1 cellular context compared by ENCODE assay signal in the genomic region with DNA sequence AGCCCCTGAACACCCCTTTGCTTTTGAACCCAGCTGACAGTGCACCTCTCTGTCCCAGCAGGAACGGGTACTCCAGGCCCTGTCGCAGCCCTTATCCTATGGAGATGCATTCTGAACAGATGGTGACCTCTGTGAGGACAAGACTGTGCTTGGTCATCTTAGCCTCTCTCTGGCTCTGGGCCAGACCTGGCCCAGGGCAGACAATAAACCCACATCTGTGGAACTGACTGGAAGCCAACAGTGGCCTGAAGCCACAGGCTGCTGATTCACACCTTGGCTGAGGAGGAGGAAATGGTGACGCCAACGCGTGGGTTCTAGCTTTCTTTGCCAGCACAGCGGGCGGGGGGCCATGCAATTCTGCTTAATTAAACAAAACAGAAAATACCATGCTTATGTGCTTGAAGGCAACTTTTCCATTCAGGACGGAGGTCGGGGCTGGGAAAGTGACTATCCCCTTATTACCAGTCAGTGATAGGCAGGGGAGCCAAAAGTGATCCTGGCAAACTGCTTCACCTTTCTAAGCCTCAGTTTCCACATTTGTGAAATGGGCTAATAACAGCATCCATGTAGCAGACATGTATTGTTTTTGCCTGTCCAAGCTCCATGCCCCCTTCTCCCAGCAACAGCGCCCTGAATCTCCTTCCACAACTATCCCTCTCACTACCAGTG.
A peak's percentile ranks its signal among the peaks of the same experiment; 100 is the strongest.
TF ChIP-seq lines count a peak whose summit lies in the region.

No MANE protein-coding gene starts in this region.

TF ChIP-seq in K562, 482 proteins besides CTCF, POLR2A, EP300 and RAD21 (continued from another document and continues in another):
- TF ChIP-seq ZNF583 (CRISPR knock-in tag; IDR thresholded peaks at IDR 0.05) (peak; percentile 46; the same call in 1 of the 2 replicates), STAG1 (CRISPR knock-in tag; IDR thresholded peaks at IDR 0.05; ENCODE audit: borderline replicate concordance) (no peak), RBM25 (IDR thresholded peaks at IDR 0.05; ENCODE audit: low read depth, low read length, severe bottlenecking) (peak; percentile 51), CBX5 (IDR thresholded peaks at IDR 0.05; ENCODE audit: borderline replicate concordance, low read depth) (no peak), ZNF717 (CRISPR knock-in tag; IDR thresholded peaks at IDR 0.05) (no peak), RBM17 (IDR thresholded peaks at IDR 0.05; ENCODE audit: borderline replicate concordance, low read depth, low read length) (no peak), ZEB2 (IDR thresholded peaks at IDR 0.05) (peak; percentile 44; the same call in 1 of the 2 replicates), MTA3 (IDR thresholded peaks at IDR 0.05; ENCODE audit: borderline replicate concordance) (0 out of 2 replicates have a peak, but pooled peaks have one; percentile 37), CHD1 (IDR thresholded peaks at IDR 0.05; ENCODE audit: low read length) (no peak), PCBP1 (IDR thresholded peaks at IDR 0.05; ENCODE audit: low read depth, low read length, poor library complexity, severe bottlenecking) (no peak), POLR2H (tag; IDR thresholded peaks at IDR 0.05; ENCODE audit: low read depth) (no peak), POLR2AphosphoS2 (IDR thresholded peaks at IDR 0.05; ENCODE audit: low read length) (no peak), EHMT2 (IDR thresholded peaks at IDR 0.05) (no peak), ZNF239 (CRISPR knock-in tag; IDR thresholded peaks at IDR 0.05) (no peak), ZNF764 (CRISPR knock-in tag; IDR thresholded peaks at IDR 0.05; ENCODE audit: low read depth) (no peak), ZNF444 (CRISPR knock-in tag; IDR thresholded peaks at IDR 0.05) (no peak), HSF4 (CRISPR knock-in tag; IDR thresholded peaks at IDR 0.05; ENCODE audit: borderline replicate concordance) (no peak), RBM34 (IDR thresholded peaks at IDR 0.05; ENCODE audit: borderline replicate concordance, insufficient read depth, low read length) (no peak), CUX1 (CRISPR knock-in tag; IDR thresholded peaks at IDR 0.05) (no peak), DACH1 (IDR thresholded peaks at IDR 0.05; ENCODE audit: partially characterized antibody) (no peak), ZNF431 (CRISPR knock-in tag; IDR thresholded peaks at IDR 0.05) (no peak), YBX1 (IDR thresholded peaks at IDR 0.05) (no peak), SAP30 (IDR thresholded peaks at IDR 0.05; ENCODE audit: borderline replicate concordance, insufficient read depth, low read depth, low read length, poor library complexity, severe bottlenecking) (no peak)
- TF ChIP-seq, protein P1, sequence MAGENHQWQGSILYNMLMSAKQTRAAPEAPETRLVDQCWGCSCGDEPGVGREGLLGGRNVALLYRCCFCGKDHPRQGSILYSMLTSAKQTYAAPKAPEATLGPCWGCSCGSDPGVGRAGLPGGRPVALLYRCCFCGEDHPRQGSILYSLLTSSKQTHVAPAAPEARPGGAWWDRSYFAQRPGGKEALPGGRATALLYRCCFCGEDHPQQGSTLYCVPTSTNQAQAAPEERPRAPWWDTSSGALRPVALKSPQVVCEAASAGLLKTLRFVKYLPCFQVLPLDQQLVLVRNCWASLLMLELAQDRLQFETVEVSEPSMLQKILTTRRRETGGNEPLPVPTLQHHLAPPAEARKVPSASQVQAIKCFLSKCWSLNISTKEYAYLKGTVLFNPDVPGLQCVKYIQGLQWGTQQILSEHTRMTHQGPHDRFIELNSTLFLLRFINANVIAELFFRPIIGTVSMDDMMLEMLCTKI (IDR thresholded peaks at IDR 0.05; ENCODE audit: partially characterized antibody): no peak
- TF ChIP-seq, protein P2, sequence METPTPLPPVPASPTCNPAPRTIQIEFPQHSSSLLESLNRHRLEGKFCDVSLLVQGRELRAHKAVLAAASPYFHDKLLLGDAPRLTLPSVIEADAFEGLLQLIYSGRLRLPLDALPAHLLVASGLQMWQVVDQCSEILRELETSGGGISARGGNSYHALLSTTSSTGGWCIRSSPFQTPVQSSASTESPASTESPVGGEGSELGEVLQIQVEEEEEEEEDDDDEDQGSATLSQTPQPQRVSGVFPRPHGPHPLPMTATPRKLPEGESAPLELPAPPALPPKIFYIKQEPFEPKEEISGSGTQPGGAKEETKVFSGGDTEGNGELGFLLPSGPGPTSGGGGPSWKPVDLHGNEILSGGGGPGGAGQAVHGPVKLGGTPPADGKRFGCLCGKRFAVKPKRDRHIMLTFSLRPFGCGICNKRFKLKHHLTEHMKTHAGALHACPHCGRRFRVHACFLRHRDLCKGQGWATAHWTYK (CRISPR knock-in tag; IDR thresholded peaks at IDR 0.05): peak; percentile 86
- TF ChIP-seq, protein P3, sequence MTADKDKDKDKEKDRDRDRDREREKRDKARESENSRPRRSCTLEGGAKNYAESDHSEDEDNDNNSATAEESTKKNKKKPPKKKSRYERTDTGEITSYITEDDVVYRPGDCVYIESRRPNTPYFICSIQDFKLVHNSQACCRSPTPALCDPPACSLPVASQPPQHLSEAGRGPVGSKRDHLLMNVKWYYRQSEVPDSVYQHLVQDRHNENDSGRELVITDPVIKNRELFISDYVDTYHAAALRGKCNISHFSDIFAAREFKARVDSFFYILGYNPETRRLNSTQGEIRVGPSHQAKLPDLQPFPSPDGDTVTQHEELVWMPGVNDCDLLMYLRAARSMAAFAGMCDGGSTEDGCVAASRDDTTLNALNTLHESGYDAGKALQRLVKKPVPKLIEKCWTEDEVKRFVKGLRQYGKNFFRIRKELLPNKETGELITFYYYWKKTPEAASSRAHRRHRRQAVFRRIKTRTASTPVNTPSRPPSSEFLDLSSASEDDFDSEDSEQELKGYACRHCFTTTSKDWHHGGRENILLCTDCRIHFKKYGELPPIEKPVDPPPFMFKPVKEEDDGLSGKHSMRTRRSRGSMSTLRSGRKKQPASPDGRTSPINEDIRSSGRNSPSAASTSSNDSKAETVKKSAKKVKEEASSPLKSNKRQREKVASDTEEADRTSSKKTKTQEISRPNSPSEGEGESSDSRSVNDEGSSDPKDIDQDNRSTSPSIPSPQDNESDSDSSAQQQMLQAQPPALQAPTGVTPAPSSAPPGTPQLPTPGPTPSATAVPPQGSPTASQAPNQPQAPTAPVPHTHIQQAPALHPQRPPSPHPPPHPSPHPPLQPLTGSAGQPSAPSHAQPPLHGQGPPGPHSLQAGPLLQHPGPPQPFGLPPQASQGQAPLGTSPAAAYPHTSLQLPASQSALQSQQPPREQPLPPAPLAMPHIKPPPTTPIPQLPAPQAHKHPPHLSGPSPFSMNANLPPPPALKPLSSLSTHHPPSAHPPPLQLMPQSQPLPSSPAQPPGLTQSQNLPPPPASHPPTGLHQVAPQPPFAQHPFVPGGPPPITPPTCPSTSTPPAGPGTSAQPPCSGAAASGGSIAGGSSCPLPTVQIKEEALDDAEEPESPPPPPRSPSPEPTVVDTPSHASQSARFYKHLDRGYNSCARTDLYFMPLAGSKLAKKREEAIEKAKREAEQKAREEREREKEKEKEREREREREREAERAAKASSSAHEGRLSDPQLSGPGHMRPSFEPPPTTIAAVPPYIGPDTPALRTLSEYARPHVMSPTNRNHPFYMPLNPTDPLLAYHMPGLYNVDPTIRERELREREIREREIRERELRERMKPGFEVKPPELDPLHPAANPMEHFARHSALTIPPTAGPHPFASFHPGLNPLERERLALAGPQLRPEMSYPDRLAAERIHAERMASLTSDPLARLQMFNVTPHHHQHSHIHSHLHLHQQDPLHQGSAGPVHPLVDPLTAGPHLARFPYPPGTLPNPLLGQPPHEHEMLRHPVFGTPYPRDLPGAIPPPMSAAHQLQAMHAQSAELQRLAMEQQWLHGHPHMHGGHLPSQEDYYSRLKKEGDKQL (CRISPR knock-in tag; IDR thresholded peaks at IDR 0.05; ENCODE audit: borderline replicate concordance): no peak
- TF ChIP-seq, protein P4, sequence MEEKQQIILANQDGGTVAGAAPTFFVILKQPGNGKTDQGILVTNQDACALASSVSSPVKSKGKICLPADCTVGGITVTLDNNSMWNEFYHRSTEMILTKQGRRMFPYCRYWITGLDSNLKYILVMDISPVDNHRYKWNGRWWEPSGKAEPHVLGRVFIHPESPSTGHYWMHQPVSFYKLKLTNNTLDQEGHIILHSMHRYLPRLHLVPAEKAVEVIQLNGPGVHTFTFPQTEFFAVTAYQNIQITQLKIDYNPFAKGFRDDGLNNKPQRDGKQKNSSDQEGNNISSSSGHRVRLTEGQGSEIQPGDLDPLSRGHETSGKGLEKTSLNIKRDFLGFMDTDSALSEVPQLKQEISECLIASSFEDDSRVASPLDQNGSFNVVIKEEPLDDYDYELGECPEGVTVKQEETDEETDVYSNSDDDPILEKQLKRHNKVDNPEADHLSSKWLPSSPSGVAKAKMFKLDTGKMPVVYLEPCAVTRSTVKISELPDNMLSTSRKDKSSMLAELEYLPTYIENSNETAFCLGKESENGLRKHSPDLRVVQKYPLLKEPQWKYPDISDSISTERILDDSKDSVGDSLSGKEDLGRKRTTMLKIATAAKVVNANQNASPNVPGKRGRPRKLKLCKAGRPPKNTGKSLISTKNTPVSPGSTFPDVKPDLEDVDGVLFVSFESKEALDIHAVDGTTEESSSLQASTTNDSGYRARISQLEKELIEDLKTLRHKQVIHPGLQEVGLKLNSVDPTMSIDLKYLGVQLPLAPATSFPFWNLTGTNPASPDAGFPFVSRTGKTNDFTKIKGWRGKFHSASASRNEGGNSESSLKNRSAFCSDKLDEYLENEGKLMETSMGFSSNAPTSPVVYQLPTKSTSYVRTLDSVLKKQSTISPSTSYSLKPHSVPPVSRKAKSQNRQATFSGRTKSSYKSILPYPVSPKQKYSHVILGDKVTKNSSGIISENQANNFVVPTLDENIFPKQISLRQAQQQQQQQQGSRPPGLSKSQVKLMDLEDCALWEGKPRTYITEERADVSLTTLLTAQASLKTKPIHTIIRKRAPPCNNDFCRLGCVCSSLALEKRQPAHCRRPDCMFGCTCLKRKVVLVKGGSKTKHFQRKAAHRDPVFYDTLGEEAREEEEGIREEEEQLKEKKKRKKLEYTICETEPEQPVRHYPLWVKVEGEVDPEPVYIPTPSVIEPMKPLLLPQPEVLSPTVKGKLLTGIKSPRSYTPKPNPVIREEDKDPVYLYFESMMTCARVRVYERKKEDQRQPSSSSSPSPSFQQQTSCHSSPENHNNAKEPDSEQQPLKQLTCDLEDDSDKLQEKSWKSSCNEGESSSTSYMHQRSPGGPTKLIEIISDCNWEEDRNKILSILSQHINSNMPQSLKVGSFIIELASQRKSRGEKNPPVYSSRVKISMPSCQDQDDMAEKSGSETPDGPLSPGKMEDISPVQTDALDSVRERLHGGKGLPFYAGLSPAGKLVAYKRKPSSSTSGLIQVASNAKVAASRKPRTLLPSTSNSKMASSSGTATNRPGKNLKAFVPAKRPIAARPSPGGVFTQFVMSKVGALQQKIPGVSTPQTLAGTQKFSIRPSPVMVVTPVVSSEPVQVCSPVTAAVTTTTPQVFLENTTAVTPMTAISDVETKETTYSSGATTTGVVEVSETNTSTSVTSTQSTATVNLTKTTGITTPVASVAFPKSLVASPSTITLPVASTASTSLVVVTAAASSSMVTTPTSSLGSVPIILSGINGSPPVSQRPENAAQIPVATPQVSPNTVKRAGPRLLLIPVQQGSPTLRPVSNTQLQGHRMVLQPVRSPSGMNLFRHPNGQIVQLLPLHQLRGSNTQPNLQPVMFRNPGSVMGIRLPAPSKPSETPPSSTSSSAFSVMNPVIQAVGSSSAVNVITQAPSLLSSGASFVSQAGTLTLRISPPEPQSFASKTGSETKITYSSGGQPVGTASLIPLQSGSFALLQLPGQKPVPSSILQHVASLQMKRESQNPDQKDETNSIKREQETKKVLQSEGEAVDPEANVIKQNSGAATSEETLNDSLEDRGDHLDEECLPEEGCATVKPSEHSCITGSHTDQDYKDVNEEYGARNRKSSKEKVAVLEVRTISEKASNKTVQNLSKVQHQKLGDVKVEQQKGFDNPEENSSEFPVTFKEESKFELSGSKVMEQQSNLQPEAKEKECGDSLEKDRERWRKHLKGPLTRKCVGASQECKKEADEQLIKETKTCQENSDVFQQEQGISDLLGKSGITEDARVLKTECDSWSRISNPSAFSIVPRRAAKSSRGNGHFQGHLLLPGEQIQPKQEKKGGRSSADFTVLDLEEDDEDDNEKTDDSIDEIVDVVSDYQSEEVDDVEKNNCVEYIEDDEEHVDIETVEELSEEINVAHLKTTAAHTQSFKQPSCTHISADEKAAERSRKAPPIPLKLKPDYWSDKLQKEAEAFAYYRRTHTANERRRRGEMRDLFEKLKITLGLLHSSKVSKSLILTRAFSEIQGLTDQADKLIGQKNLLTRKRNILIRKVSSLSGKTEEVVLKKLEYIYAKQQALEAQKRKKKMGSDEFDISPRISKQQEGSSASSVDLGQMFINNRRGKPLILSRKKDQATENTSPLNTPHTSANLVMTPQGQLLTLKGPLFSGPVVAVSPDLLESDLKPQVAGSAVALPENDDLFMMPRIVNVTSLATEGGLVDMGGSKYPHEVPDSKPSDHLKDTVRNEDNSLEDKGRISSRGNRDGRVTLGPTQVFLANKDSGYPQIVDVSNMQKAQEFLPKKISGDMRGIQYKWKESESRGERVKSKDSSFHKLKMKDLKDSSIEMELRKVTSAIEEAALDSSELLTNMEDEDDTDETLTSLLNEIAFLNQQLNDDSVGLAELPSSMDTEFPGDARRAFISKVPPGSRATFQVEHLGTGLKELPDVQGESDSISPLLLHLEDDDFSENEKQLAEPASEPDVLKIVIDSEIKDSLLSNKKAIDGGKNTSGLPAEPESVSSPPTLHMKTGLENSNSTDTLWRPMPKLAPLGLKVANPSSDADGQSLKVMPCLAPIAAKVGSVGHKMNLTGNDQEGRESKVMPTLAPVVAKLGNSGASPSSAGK (IDR thresholded peaks at IDR 0.05): peak; percentile 49
